In genomic region chr1:99814373-99814900, GRCh38 we compare ENCODE assay signal across 19 cellular contexts. TPM values are rescaled to one million over a fixed set of nuclear protein-coding genes. Genes with fewer than 3 reads are reported as not detected.
DNase-seq lines count a peak whose midpoint lies in the region; ATAC-seq and TF ChIP-seq lines count a peak whose summit lies in the region.
"Had no signal": no experiment of that assay in that cellular context is flagged by ENCODE, and none has a peak within 500 bp of the region (broad histone marks: within the 10 kb centered on the region; RNA-seq: fewer than 3 reads in every experiment).

No MANE protein-coding gene starts in this region.

- no peak overlapping the region for H4K91ac ChIP-seq in H9 (ENCODE audit: insufficient read length, low read depth, low read length)

- H2BK120ac ChIP-seq in H9 (ENCODE audit: low read depth, low read length, poor library complexity, severe bottlenecking) = no peak overlapping the region

- H3K27ac ChIP-seq in H9 (ENCODE audit: insufficient read length, low read depth, low read length) = no peak overlapping the region
- no peak overlapping the region for H3K27ac ChIP-seq in RWPE2 (ENCODE audit: poor library complexity, severe bottlenecking)
- peak overlapping the region; percentile 55 for H3K27ac ChIP-seq in epithelial cell of prostate
- peak overlapping the region; percentile 20 for H3K27ac ChIP-seq in neural progenitor cell
- no peak overlapping the region for H3K27ac ChIP-seq in substantia nigra (ENCODE audit: low read depth, low read length, poor library complexity, severe bottlenecking)
- H3K27ac ChIP-seq: BLaER1 had no signal

- no peak overlapping the region for H2BK5ac ChIP-seq in H9 (ENCODE audit: insufficient read length, low read length)

- H2BK15ac ChIP-seq in H9 (ENCODE audit: low read depth, low read length) = no peak overlapping the region

- H4K8ac ChIP-seq in H9 (replicated peaks; ENCODE audit: insufficient read length, low read depth, low read length) = no peak overlapping the region

- H3F3A ChIP-seq in neural progenitor cell (ENCODE audit: low read depth) = peaks cover 5% of the 10 kb centered on the region

- H2BK12ac ChIP-seq in H9 (ENCODE audit: insufficient read length, low read depth, low read length) = no peak overlapping the region

- no peak overlapping the region for H2AK5ac ChIP-seq in H9 (ENCODE audit: insufficient read length, low read length)

- no peak for TF ChIP-seq CTCF in H9 (conservative IDR thresholded peaks at IDR 0.05)
- TF ChIP-seq CTCF in RWPE2 (IDR thresholded peaks at IDR 0.05; ENCODE audit: poor library complexity, severe bottlenecking) = no peak
- no peak for TF ChIP-seq CTCF in neural progenitor cell (IDR thresholded peaks at IDR 0.05)

- H3K18ac ChIP-seq in H9 (ENCODE audit: insufficient read length, low read depth, low read length) = no peak overlapping the region

- no peaks in the 10 kb centered on the region for H3K23me2 ChIP-seq in H9 (ENCODE audit: insufficient read length, low read depth, low read length, poor library complexity, severe bottlenecking)

- H3K4me3 ChIP-seq in RWPE2 (ENCODE audit: severe bottlenecking) (no peak overlapping the region), neural progenitor cell (no peak overlapping the region)
- H3K4me3 ChIP-seq: BLaER1 had no signal

- H3K79me1 ChIP-seq in H9 (ENCODE audit: insufficient read depth, low read depth, low read length, poor library complexity, severe bottlenecking) = no peaks in the 10 kb centered on the region

- H3K23ac ChIP-seq in H9 (ENCODE audit: insufficient read length, low read depth, low read length) = no peak overlapping the region

- H4K20me1 ChIP-seq in H9 (ENCODE audit: control insufficient read depth, insufficient read depth, insufficient read length) (no peaks in the 10 kb centered on the region), neural progenitor cell (ENCODE audit: low read depth) (no peaks in the 10 kb centered on the region)
- H4K20me1 ChIP-seq: BLaER1 had no signal

- H2AFZ ChIP-seq in H9 (ENCODE audit: low read length) (no peak overlapping the region), neural progenitor cell (replicated peaks) (no peak overlapping the region)

- ATAC-seq in RWPE2 (ENCODE audit: low read depth) (peak; percentile 63; the same call in 2 of the 3 replicates), GM21723 (IDR thresholded peaks at IDR 0.05; ENCODE audit: unreplicated experiment) (no peak)
- ATAC-seq: CD8-positive, alpha-beta T cell; HCT116 had no signal

- H3K9me3 Mint-ChIP-seq in H9 = no peaks in the 10 kb centered on the region
- H3K9me3 Mint-ChIP-seq in neural progenitor cell = no peaks in the 10 kb centered on the region
- H3K9me3 Mint-ChIP-seq: CD8-positive, alpha-beta T cell had no signal

- H3K4me1 Mint-ChIP-seq in H9 (peaks cover 8 to 9% of the 10 kb centered on the region in 2 experiments), neural progenitor cell (no peaks in the 10 kb centered on the region)

- H3K27me3 Mint-ChIP-seq in H9 (ENCODE audit: low read depth) = no peaks in the 10 kb centered on the region
- no peaks in the 10 kb centered on the region for H3K27me3 Mint-ChIP-seq in neural progenitor cell (ENCODE audit: insufficient read depth, low read depth)

- no peak overlapping the region for H3T11ph ChIP-seq in H9 (ENCODE audit: low read length)

- peak overlapping the region in 2 of 3 experiments; percentile 6 to 12; a peak in 2 of 7 replicates for H3K27ac Mint-ChIP-seq in H9
- H3K27ac Mint-ChIP-seq in neural progenitor cell = no peak overlapping the region
- H3K27ac Mint-ChIP-seq: CD8-positive, alpha-beta T cell had no signal

- H3K36me3 Mint-ChIP-seq in H9 (ENCODE audit: insufficient read depth in 1 of 3, low read depth in 3 of 3) = no peaks in the 10 kb centered on the region
- no peaks in the 10 kb centered on the region for H3K36me3 Mint-ChIP-seq in neural progenitor cell
- H3K36me3 Mint-ChIP-seq: CD8-positive, alpha-beta T cell had no signal

- H3K4me1 ChIP-seq in H9 (ENCODE audit: insufficient read depth, low read length) (no peaks in the 10 kb centered on the region), RWPE2 (ENCODE audit: insufficient read depth, poor library complexity, severe bottlenecking) (peaks cover 7% of the 10 kb centered on the region), neural progenitor cell (peaks cover 8% of the 10 kb centered on the region)
- H3K4me1 ChIP-seq: BLaER1 had no signal

- no peak overlapping the region for H3K56ac ChIP-seq in H9 (ENCODE audit: insufficient read length, low read depth, low read length)

- H4K5ac ChIP-seq in H9 (ENCODE audit: insufficient read length, low read depth, low read length) = no peak overlapping the region

- H3K27me3 ChIP-seq in H9 (ENCODE audit: insufficient read depth, low read length) (no peaks in the 10 kb centered on the region), RWPE2 (ENCODE audit: insufficient read depth, poor library complexity, severe bottlenecking) (no peaks in the 10 kb centered on the region), neural progenitor cell (no peaks in the 10 kb centered on the region)
- H3K27me3 ChIP-seq: BLaER1 had no signal

- H3K4me2 ChIP-seq in H9 (ENCODE audit: insufficient read depth, insufficient read length, low read length) (no peak overlapping the region), neural progenitor cell (peak overlapping the region; percentile 31)
- H3K4me2 ChIP-seq: BLaER1 had no signal

- H3K9me3 ChIP-seq in H9 (ENCODE audit: control insufficient read depth, low read depth, low read length) (no peaks in the 10 kb centered on the region), RWPE2 (ENCODE audit: severe bottlenecking) (no peaks in the 10 kb centered on the region), neural progenitor cell (ENCODE audit: low read depth) (no peaks in the 10 kb centered on the region)
- H3K9me3 ChIP-seq: BLaER1 had no signal

- H3K9ac ChIP-seq in H9 (ENCODE audit: extremely low read depth, insufficient read length, low read length) (no peak overlapping the region), neural progenitor cell (no peak overlapping the region)
- H3K9ac ChIP-seq: BLaER1 had no signal

- H3K4me3 Mint-ChIP-seq in H9 = no peak overlapping the region
- H3K4me3 Mint-ChIP-seq in neural progenitor cell = no peak overlapping the region
- H3K4me3 Mint-ChIP-seq: CD8-positive, alpha-beta T cell had no signal

- H2BK20ac ChIP-seq in H9 (ENCODE audit: low read depth, low read length, poor library complexity, severe bottlenecking) = no peak overlapping the region

- H3K4ac ChIP-seq in H9 (ENCODE audit: low read depth, low read length) = no peak overlapping the region

- WGBS in H9 (ENCODE audit: extremely low coverage, insufficient read length, low lambda C conversion rate) = no CpG with 5 or more reads among the region's 3 CpGs

- DNase-seq in H9 (no peak), RWPE2 (ENCODE audit: low spot score) (no peak), epithelial cell of prostate (ENCODE audit: low read depth, low spot score) (peak; percentile 50), neural progenitor cell (ENCODE audit: low spot score) (peak; percentile 6), substantia nigra (lab: John Stamatoyannopoulos, UW) (no peak), C1 segment of cervical spinal cord (lab: John Stamatoyannopoulos, UW) (no peak)
- DNase-seq in stimulated activated CD4-positive, alpha-beta T cell treated with anti-CD3 and anti-CD28 coated beads, Interleukin-2, amount 100 ng/mL, for 24 hours = no peak
- DNase-seq: CD8-positive, alpha-beta T cell; KG1; NCI-H1417; NCI-H187 treated with DMSO at 0.1 percent for 48 hours; NCI-H226; NCI-H524; NCI-H82; OCI-M1; RPMI8226 had no signal

- H3K36me3 ChIP-seq in RWPE2 (ENCODE audit: low read depth) (no peaks in the 10 kb centered on the region), neural progenitor cell (no peaks in the 10 kb centered on the region)
- H3K36me3 ChIP-seq: BLaER1 had no signal

- no peak overlapping the region for H3K14ac ChIP-seq in H9 (ENCODE audit: insufficient read depth, low read length)

- H3K79me2 ChIP-seq in H9 (ENCODE audit: insufficient read depth, low read length) = no peaks in the 10 kb centered on the region
- H3K79me2 ChIP-seq in neural progenitor cell (ENCODE audit: low read depth) = no peaks in the 10 kb centered on the region

RNA-seq across cellular contexts. Expression of gene AGL, which starts 35.7 kb away (rescaled TPM):
- total RNA-seq in H9 (2021) (23.7 and 24.0 TPM in 2 replicates), neural progenitor cell (ENCODE audit: low replicate concordance) (13.0 and 23.4 TPM in 2 replicates)

RNA-seq across cellular contexts. Expression of gene FRRS1, which starts 48.0 kb away (rescaled TPM):
- total RNA-seq in H9 (2021) (4.6 and 5.6 TPM in 2 replicates), neural progenitor cell (ENCODE audit: low replicate concordance) (4.3 and 5.1 TPM in 2 replicates)

Comparison
In these comparisons a context has a peak if more than half of its experiments do, and no peak if none do; other contexts are left out.
1. DNase-seq: peak in epithelial cell of prostate (single experiment) and neural progenitor cell (single experiment); none in H9 (single experiment), RWPE2 (single experiment), stimulated activated CD4-positive, alpha-beta T cell treated with anti-CD3 and anti-CD28 coated beads, Interleukin-2, amount 100 ng/mL, for 24 hours (0 of 2), substantia nigra (0 of 49) and C1 segment of cervical spinal cord (0 of 14).
2. H3K27ac ChIP-seq: peak in epithelial cell of prostate (single experiment) and neural progenitor cell (single experiment); none in H9 (single experiment), RWPE2 (single experiment) and substantia nigra (single experiment).